Comparison of ENCODE assay signal across 25 cellular contexts in genomic region chr3:80113331-80113730, GRCh38.
DNase-seq lines count a peak whose midpoint lies in the region; ATAC-seq, FAIRE-seq and TF ChIP-seq lines count a peak whose summit lies in the region.
"Had no signal": no experiment of that assay in that cellular context is flagged by ENCODE, and none has a peak within 500 bp of the region (broad histone marks: within the 10 kb centered on the region; RNA-seq: fewer than 3 reads in every experiment).

No MANE protein-coding gene starts in this region.

- POLR2A ChIA-PET in HepG2 (lab: Yijun Ruan, JAX) = no interaction called here

- H3K4me1 ChIP-seq in HepG2 (ENCODE audit: insufficient read depth, low read length) (no peaks in the 10 kb centered on the region), right lobe of liver (no peaks in the 10 kb centered on the region), foreskin keratinocyte (no peaks in the 10 kb centered on the region)
- H3K4me1 ChIP-seq: BLaER1 had no signal

- no peak overlapping the region for H2AFZ ChIP-seq in HepG2 (ENCODE audit: low read length)

- H3K4me2 ChIP-seq in HepG2 (ENCODE audit: low read depth, low read length) = no peak overlapping the region
- H3K4me2 ChIP-seq: BLaER1 had no signal

- DNase-seq in DMS53 (lab: John Stamatoyannopoulos, UW) (peak; percentile 35), DMS53 treated with DMSO at 0.1 percent for 48 hours (lab: John Stamatoyannopoulos, UW; ENCODE audit: unreplicated experiment) (no peak), HepG2 (ENCODE audit: low spot score) (peak; percentile 26), right lobe of liver (no peak), foreskin keratinocyte (peak; percentile 23 to 45)
- DNase-seq: 8988T; ACHN; BE2C; C1 segment of cervical spinal cord; CD4-positive, alpha-beta memory T cell; CD4-positive, CD25-positive, alpha-beta regulatory T cell; CD8-positive, alpha-beta memory T cell; COR-L47; DMS 273 treated with DMSO at 0.1 percent for 48 hours; DMS153; DMS79; DND-41; EL; GDM1 had no signal

- TF ChIP-seq POLR2A in HepG2 (IDR thresholded peaks at IDR 0.05; ENCODE audit: insufficient read depth in 1 of 2, low read depth in 2 of 2, low read length in 2 of 2) (no peak), right lobe of liver (IDR thresholded peaks at IDR 0.05) (no peak)

- H3K27me3 ChIP-seq in HepG2 (ENCODE audit: control insufficient read depth in 1 of 2, insufficient read depth in 2 of 2, low read length in 2 of 2) = no peaks in the 10 kb centered on the region
- H3K27me3 ChIP-seq in right lobe of liver = no peaks in the 10 kb centered on the region
- H3K27me3 ChIP-seq in foreskin keratinocyte = no peaks in the 10 kb centered on the region
- H3K27me3 ChIP-seq: BE2C, BLaER1 had no signal

- CTCF ChIA-PET in HepG2 (lab: Yijun Ruan, JAX; ENCODE audit: low intra/inter-chr PET ratio, low total read pairs) = no interaction called here

- BruUV-seq in HepG2 (replicated peaks; lab: Mats Ljungman, UMichigan) = no TSS peak

- no peak for ATAC-seq in HepG2
- no peak for ATAC-seq in right lobe of liver
- ATAC-seq in foreskin keratinocyte = peak; percentile 53
- no peak for ATAC-seq in HG02798 (IDR thresholded peaks at IDR 0.05; ENCODE audit: poor library complexity, unreplicated experiment)
- ATAC-seq: GM12878 had no signal

- H3K9me3 ChIP-seq in HepG2 (ENCODE audit: low read length) (no peaks in the 10 kb centered on the region), right lobe of liver (no peaks in the 10 kb centered on the region)
- H3K9me3 ChIP-seq: BE2C, BLaER1 had no signal

- TF ChIP-seq CTCF in HepG2 (CRISPR knock-in tag; IDR thresholded peaks at IDR 0.05) = no peak
- no peak for TF ChIP-seq CTCF in right lobe of liver (IDR thresholded peaks at IDR 0.05)
- no peak for TF ChIP-seq CTCF in foreskin keratinocyte (conservative IDR thresholded peaks at IDR 0.05)

- no peaks in the 10 kb centered on the region for H3K79me2 ChIP-seq in HepG2 (ENCODE audit: insufficient read depth, low read length)

- intact Hi-C loops in HepG2 (cut with micrococcal nuclease; ENCODE audit: unreplicated experiment) (no loop called here), right lobe of liver (cut with DNase I) (no loop called here)

- no peak for TF ChIP-seq EP300 in HepG2 (IDR thresholded peaks at IDR 0.05; ENCODE audit: low read depth in 2 of 2, low read length in 2 of 2)
- TF ChIP-seq EP300 in HepG2 (CRISPR knock-in tag; IDR thresholded peaks at IDR 0.05; ENCODE audit: borderline replicate concordance) = no peak

- H3K36me3 ChIP-seq in HepG2 (replicated peaks in 1 of 2; ENCODE audit: control insufficient read depth in 1 of 2, insufficient read depth in 2 of 2, low read length in 2 of 2) (no peaks in the 10 kb centered on the region), right lobe of liver (no peaks in the 10 kb centered on the region)
- H3K36me3 ChIP-seq: BE2C, BLaER1 had no signal

- no peak for TF ChIP-seq RAD21 in HepG2 (CRISPR knock-in tag; IDR thresholded peaks at IDR 0.05)

- no peak for FAIRE-seq in HepG2 (lab: Jason Lieb, UNC)
- FAIRE-seq: A204.1, GM12878, GM12892, GM18507 had no signal

- H3K9ac ChIP-seq in HepG2 (ENCODE audit: insufficient read depth, low read depth, low read length) = no peak overlapping the region
- H3K9ac ChIP-seq: BLaER1 had no signal

- no peak overlapping the region for H3K27ac ChIP-seq in HepG2 (ENCODE audit: extremely low read length, insufficient read depth, low read length)
- H3K27ac ChIP-seq in right lobe of liver = no peak overlapping the region
- H3K27ac ChIP-seq in foreskin keratinocyte = no peak overlapping the region
- H3K27ac ChIP-seq: BLaER1 had no signal

- in situ Hi-C loops in HepG2 (cut with HindIII; ENCODE audit: extremely low pct_ligation_motif_present, low pct_unique_long_range_greater_than_20kb) = no loop called here

- WGBS in HepG2 (ENCODE audit: low lambda C conversion rate) = 0% methylated on average over 1 of the region's 1 CpG
- WGBS in right lobe of liver (ENCODE audit: insufficient coverage, low coverage, low lambda C conversion rate, missing lambda C conversion rate) = 20% methylated on average over 1 of the region's 1 CpG

- H3K4me3 ChIP-seq in HepG2 (replicated peaks in 1 of 3; ENCODE audit: insufficient read depth in 1 of 3, low read depth in 2 of 3, low read length in 3 of 3) (no peak overlapping the region), right lobe of liver (no peak overlapping the region)
- H3K4me3 ChIP-seq: BLaER1, GM12878 had no signal

- no peaks in the 10 kb centered on the region for H4K20me1 ChIP-seq in HepG2 (ENCODE audit: insufficient read depth, low read length)
- H4K20me1 ChIP-seq: BLaER1 had no signal

TF ChIP-seq in HepG2, 621 proteins besides CTCF, POLR2A, EP300 and RAD21:
- TF ChIP-seq SOX13 (IDR thresholded peaks at IDR 0.05) (no peak), SOX13 (CRISPR knock-in tag; conservative IDR thresholded peaks at IDR 0.05 in 1 of 2, IDR thresholded peaks at IDR 0.05 in 1 of 2) (peak in 1 of 2 experiments; percentile 39; a peak in 1 of 4 replicates), RERE (CRISPR knock-in tag; IDR thresholded peaks at IDR 0.05; ENCODE audit: low read depth) (no peak)
TF ChIP-seq in HepG2: peak in this region for 1.

Comparison
In these comparisons a context has a peak if more than half of its experiments do, and no peak if none do; other contexts are left out.
1. DNase-seq: peak in DMS53 (single experiment), HepG2 (single experiment) and foreskin keratinocyte (2 of 2); none in DMS53 treated with DMSO at 0.1 percent for 48 hours (single experiment) and right lobe of liver (0 of 3).